ENCODE assay signal across 18 cellular contexts in genomic region chr13:73696713-73697112, GRCh38.
DNase-seq lines count a peak whose midpoint lies in the region; ATAC-seq and TF ChIP-seq lines count a peak whose summit lies in the region.
"Had no signal": no experiment of that assay in that cellular context is flagged by ENCODE, and none has a peak within 500 bp of the region (broad histone marks: within the 10 kb centered on the region; RNA-seq: fewer than 3 reads in every experiment).

No MANE protein-coding gene starts in this region.

- no peak for DNase-seq in activated CD8-positive, alpha-beta T cell treated with anti-CD3 and anti-CD28 coated beads, Interleukin-2, amount 10 ng/mL, durations not matched to agents 7 days and 5 days
- DNase-seq in activated CD8-positive, alpha-beta T cell treated with anti-CD3 and anti-CD28 coated beads for 36 hours = no peak
- DNase-seq in natural killer cell = no peak
- no peak for DNase-seq in natural killer cell treated with Interleukin-12 subunit alpha and Interleukin-12 subunit beta and Interleukin-15 and Interleukin-18, amount 100 ng/mL, for 72 hours (ENCODE audit: low spot score)
- DNase-seq in WTC11 (ENCODE audit: low spot score) = no peak
- no peak for DNase-seq in ascending aorta (ENCODE audit: low spot score in 2 of 2)
- no peak for DNase-seq in cardiac septum (ENCODE audit: low spot score)
- DNase-seq: Caco-2; CD4-positive, CD25-positive, alpha-beta regulatory T cell; CD8-positive, alpha-beta T cell; DMS153; DND-41; HCEC 1CT had no signal

- H3K27me3 ChIP-seq in ascending aorta = no peaks in the 10 kb centered on the region
- H3K27me3 ChIP-seq: BLaER1 had no signal

- peaks cover 5 to 18% of the 10 kb centered on the region in 2 donors for H3K36me3 ChIP-seq in ascending aorta

- ATAC-seq in activated CD8-positive, alpha-beta T cell treated with anti-CD3 and anti-CD28 coated beads, Interleukin-2, amount 10 ng/mL, durations not matched to agents 7 days and 5 days = no peak
- ATAC-seq in activated CD8-positive, alpha-beta T cell treated with anti-CD3 and anti-CD28 coated beads for 36 hours = no peak
- ATAC-seq in natural killer cell (no peak), WTC11 (no peak)
- ATAC-seq in natural killer cell treated with Interleukin-12 subunit alpha and Interleukin-12 subunit beta and Interleukin-15 and Interleukin-18, amount 100 ng/mL, for 72 hours = no peak
- ATAC-seq: CD8-positive, alpha-beta T cell; GM23338 had no signal

- H3K4me1 ChIP-seq in ascending aorta = no peaks in the 10 kb centered on the region
- H3K4me1 ChIP-seq: BLaER1, Caco-2 had no signal

- peaks cover 47% of the 10 kb centered on the region for H3K36me3 Mint-ChIP-seq in activated CD8-positive, alpha-beta T cell treated with anti-CD3 and anti-CD28 coated beads, Interleukin-2, amount 10 ng/mL, durations not matched to agents 7 days and 5 days (ENCODE audit: low read depth)
- peaks cover 23% of the 10 kb centered on the region for H3K36me3 Mint-ChIP-seq in activated CD8-positive, alpha-beta T cell treated with anti-CD3 and anti-CD28 coated beads for 36 hours (ENCODE audit: low read depth)
- H3K36me3 Mint-ChIP-seq in natural killer cell (peaks cover 20% of the 10 kb centered on the region), WTC11 (no peaks in the 10 kb centered on the region)
- peaks cover 6% of the 10 kb centered on the region for H3K36me3 Mint-ChIP-seq in natural killer cell treated with Interleukin-12 subunit alpha and Interleukin-12 subunit beta and Interleukin-15 and Interleukin-18, amount 100 ng/mL, for 72 hours

- no peak overlapping the region for H3K4me3 Mint-ChIP-seq in activated CD8-positive, alpha-beta T cell treated with anti-CD3 and anti-CD28 coated beads, Interleukin-2, amount 10 ng/mL, durations not matched to agents 7 days and 5 days
- H3K4me3 Mint-ChIP-seq in activated CD8-positive, alpha-beta T cell treated with anti-CD3 and anti-CD28 coated beads for 36 hours = no peak overlapping the region
- H3K4me3 Mint-ChIP-seq in natural killer cell (no peak overlapping the region), WTC11 (no peak overlapping the region)
- no peak overlapping the region for H3K4me3 Mint-ChIP-seq in natural killer cell treated with Interleukin-12 subunit alpha and Interleukin-12 subunit beta and Interleukin-15 and Interleukin-18, amount 100 ng/mL, for 72 hours
- H3K4me3 Mint-ChIP-seq: B cell; CD4-positive, CD25-positive, alpha-beta regulatory T cell; CD8-positive, alpha-beta T cell; GM23338 had no signal

- POLR2A ChIA-PET in activated CD8-positive, alpha-beta T cell treated with anti-CD3 and anti-CD28 coated beads, Interleukin-2, amount 10 ng/mL, durations not matched to agents 7 days and 5 days (lab: Charles Lee) = no interaction called here
- POLR2A ChIA-PET in activated CD8-positive, alpha-beta T cell treated with anti-CD3 and anti-CD28 coated beads for 36 hours (lab: Charles Lee) = interaction anchor here (0.5 kb wide), 1 partner anchor 553 kb away, joined by 3 read pairs; no protein-coding TSS in a partner anchor
- POLR2A ChIA-PET in WTC11 (lab: Charles Lee) = no interaction called here

- no peaks in the 10 kb centered on the region for H3K27me3 Mint-ChIP-seq in activated CD8-positive, alpha-beta T cell treated with anti-CD3 and anti-CD28 coated beads, Interleukin-2, amount 10 ng/mL, durations not matched to agents 7 days and 5 days (ENCODE audit: low read depth)
- no peaks in the 10 kb centered on the region for H3K27me3 Mint-ChIP-seq in activated CD8-positive, alpha-beta T cell treated with anti-CD3 and anti-CD28 coated beads for 36 hours
- H3K27me3 Mint-ChIP-seq in natural killer cell (ENCODE audit: low read depth in 2 of 2) (no peaks in the 10 kb centered on the region), WTC11 (ENCODE audit: low read depth) (no peaks in the 10 kb centered on the region)
- no peaks in the 10 kb centered on the region for H3K27me3 Mint-ChIP-seq in natural killer cell treated with Interleukin-12 subunit alpha and Interleukin-12 subunit beta and Interleukin-15 and Interleukin-18, amount 100 ng/mL, for 72 hours
- H3K27me3 Mint-ChIP-seq: B cell; CD4-positive, CD25-positive, alpha-beta regulatory T cell had no signal

- intact Hi-C loops in activated CD8-positive, alpha-beta T cell treated with anti-CD3 and anti-CD28 coated beads for 36 hours (cut with micrococcal nuclease) = no loop called here
- intact Hi-C loops in natural killer cell (cut with micrococcal nuclease) = no loop called here
- intact Hi-C loops in ascending aorta (cut with DNase I) = no loop called here
- intact Hi-C loops in cardiac septum (cut with DNase I) = no loop called here

- no peaks in the 10 kb centered on the region for H3K9me3 Mint-ChIP-seq in activated CD8-positive, alpha-beta T cell treated with anti-CD3 and anti-CD28 coated beads, Interleukin-2, amount 10 ng/mL, durations not matched to agents 7 days and 5 days (ENCODE audit: insufficient read depth)
- H3K9me3 Mint-ChIP-seq in activated CD8-positive, alpha-beta T cell treated with anti-CD3 and anti-CD28 coated beads for 36 hours = no peaks in the 10 kb centered on the region
- H3K9me3 Mint-ChIP-seq in natural killer cell (no peaks in the 10 kb centered on the region), WTC11 (no peaks in the 10 kb centered on the region)
- no peaks in the 10 kb centered on the region for H3K9me3 Mint-ChIP-seq in natural killer cell treated with Interleukin-12 subunit alpha and Interleukin-12 subunit beta and Interleukin-15 and Interleukin-18, amount 100 ng/mL, for 72 hours
- H3K9me3 Mint-ChIP-seq: CD4-positive, CD25-positive, alpha-beta regulatory T cell; CD8-positive, alpha-beta T cell; GM23338 had no signal

- CTCF ChIA-PET in activated CD8-positive, alpha-beta T cell treated with anti-CD3 and anti-CD28 coated beads, Interleukin-2, amount 10 ng/mL, durations not matched to agents 7 days and 5 days (lab: Charles Lee) = no interaction called here
- CTCF ChIA-PET in activated CD8-positive, alpha-beta T cell treated with anti-CD3 and anti-CD28 coated beads for 36 hours (lab: Charles Lee) = no interaction called here
- CTCF ChIA-PET in WTC11 (lab: Charles Lee) = no interaction called here

- H3K27ac ChIP-seq in ascending aorta = no peak overlapping the region
- H3K27ac ChIP-seq: 22Rv1, BLaER1, C4-2B had no signal

- H3K9me3 ChIP-seq in ascending aorta = no peaks in the 10 kb centered on the region
- H3K9me3 ChIP-seq: BLaER1, Caco-2 had no signal

- no peak for TF ChIP-seq CTCF in activated CD8-positive, alpha-beta T cell treated with anti-CD3 and anti-CD28 coated beads for 36 hours (IDR thresholded peaks at IDR 0.05)
- TF ChIP-seq CTCF in natural killer cell (IDR thresholded peaks at IDR 0.05) = no peak
- no peak for TF ChIP-seq CTCF in WTC11 (IDR thresholded peaks at IDR 0.05)
- TF ChIP-seq CTCF in ascending aorta (IDR thresholded peaks at IDR 0.05) = no peak

- H3K4me3 ChIP-seq in ascending aorta = no peak overlapping the region
- H3K4me3 ChIP-seq: BLaER1, GM23338 had no signal

- H3K4me1 Mint-ChIP-seq in activated CD8-positive, alpha-beta T cell treated with anti-CD3 and anti-CD28 coated beads, Interleukin-2, amount 10 ng/mL, durations not matched to agents 7 days and 5 days (ENCODE audit: low read depth) = peaks cover 28% of the 10 kb centered on the region
- H3K4me1 Mint-ChIP-seq in activated CD8-positive, alpha-beta T cell treated with anti-CD3 and anti-CD28 coated beads for 36 hours (ENCODE audit: low read depth) = peaks cover 9% of the 10 kb centered on the region
- H3K4me1 Mint-ChIP-seq in natural killer cell = peaks cover 20 to 28% of the 10 kb centered on the region in 2 donors
- peaks cover 17 to 25% of the 10 kb centered on the region in 2 donors for H3K4me1 Mint-ChIP-seq in natural killer cell treated with Interleukin-12 subunit alpha and Interleukin-12 subunit beta and Interleukin-15 and Interleukin-18, amount 100 ng/mL, for 72 hours (ENCODE audit: low read depth in 2 of 2)
- H3K4me1 Mint-ChIP-seq in WTC11 = peaks cover 52% of the 10 kb centered on the region
- H3K4me1 Mint-ChIP-seq: B cell had no signal

- H3K27ac Mint-ChIP-seq in activated CD8-positive, alpha-beta T cell treated with anti-CD3 and anti-CD28 coated beads, Interleukin-2, amount 10 ng/mL, durations not matched to agents 7 days and 5 days = peak overlapping the region; percentile 29
- no peak overlapping the region for H3K27ac Mint-ChIP-seq in activated CD8-positive, alpha-beta T cell treated with anti-CD3 and anti-CD28 coated beads for 36 hours
- peak overlapping the region; percentile 37 to 77 for H3K27ac Mint-ChIP-seq in natural killer cell
- peak overlapping the region in 1 of 2 donors; percentile 19 for H3K27ac Mint-ChIP-seq in natural killer cell treated with Interleukin-12 subunit alpha and Interleukin-12 subunit beta and Interleukin-15 and Interleukin-18, amount 100 ng/mL, for 72 hours
- H3K27ac Mint-ChIP-seq in WTC11 = 0 out of 2 replicates have a peak overlapping the region, but pooled peaks have one; percentile 19
- H3K27ac Mint-ChIP-seq: B cell, GM23338 had no signal

TF ChIP-seq in WTC11, 78 proteins besides CTCF, POLR2A, EP300 and RAD21:
- TF ChIP-seq GTF2I (CRISPR knock-in tag; conservative IDR thresholded peaks at IDR 0.05) (peak; percentile 48; the same call in 1 of the 2 replicates), RELA (CRISPR knock-in tag; IDR thresholded peaks at IDR 0.05; ENCODE audit: borderline replicate concordance) (no peak)
